10 cellular contexts compared by ENCODE assay signal in the genomic region with DNA sequence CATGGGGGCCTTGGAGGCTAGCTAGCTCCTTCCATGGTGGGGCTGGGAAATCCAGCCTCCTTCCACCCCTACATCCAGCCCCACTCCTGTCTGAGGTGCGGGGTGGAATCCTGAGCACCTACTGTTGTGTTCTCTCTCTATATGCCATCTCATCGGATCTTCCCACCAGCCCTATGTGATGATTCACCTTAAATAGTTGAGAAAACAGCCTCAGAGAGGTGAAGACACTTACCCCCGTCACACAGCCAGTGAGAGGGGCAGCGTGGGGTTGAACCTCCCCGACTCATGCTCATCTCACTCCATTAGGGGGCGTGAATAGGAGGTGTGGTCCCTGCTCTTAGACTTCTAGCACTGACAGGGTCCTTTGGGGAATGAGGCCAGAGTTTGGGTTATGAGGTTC. TPM values are rescaled to one million over a fixed set of nuclear protein-coding genes. Genes with fewer than 3 reads are reported as not detected.
"Had no signal": no experiment of that assay in that cellular context is flagged by ENCODE, and none has a peak within 500 bp of the region (broad histone marks: within the 10 kb centered on the region; RNA-seq: fewer than 3 reads in every experiment).

No MANE protein-coding gene starts in this region.

- H3K9ac ChIP-seq: GM23248 had no signal

- H3K27ac ChIP-seq: GM23248, HL-60 had no signal

- H2AFZ ChIP-seq: GM23248 had no signal

- H3K4me3 ChIP-seq: GM23248, K562 had no signal

- FAIRE-seq: H54, K562 had no signal

- DNase-seq: GM23248, GOT3, H9, HCEC 1CT, IMR-90, Kasumi-1, KG1 had no signal

RNA-seq across cellular contexts. Expression of gene ACTL8, which starts 31.0 kb away (rescaled TPM):
- total RNA-seq: H9 had no signal
- polyA plus RNA-seq: GM23248 had no signal
